20 cellular contexts compared by ENCODE assay signal in genomic region chr7:117237646-117238045, GRCh38.
"Had no signal": no experiment of that assay in that cellular context is flagged by ENCODE, and none has a peak within 500 bp of the region (broad histone marks: within the 10 kb centered on the region; RNA-seq: fewer than 3 reads in every experiment).

No MANE protein-coding gene starts in this region.

- H3K4me1 Mint-ChIP-seq: activated naive CD8-positive, alpha-beta T cell treated with anti-CD3 and anti-CD28 coated beads, Interleukin-2, amount 50 U/mL, for 24 hours; activated T-helper 17 cell treated with anti-CD3 and anti-CD28 coated beads, Interleukin-2, amount 50 U/mL, for 72 hours; immature natural killer cell had no signal

- DNase-seq: activated CD4-positive, alpha-beta T cell treated with anti-CD3 and anti-CD28 coated beads for 1 hour; activated CD4-positive, alpha-beta T cell treated with anti-CD3 and anti-CD28 coated beads, Interleukin-2, amount 50 U/mL, for 4 hours; activated naive CD4-positive, alpha-beta T cell treated with anti-CD3 and anti-CD28 coated beads for 36 hours; activated naive CD8-positive, alpha-beta T cell treated with anti-CD3 and anti-CD28 coated beads, Interleukin-2, amount 50 U/mL, for 24 hours; aorta; cerebellar nuclear complex; effector memory CD4-positive, alpha-beta T cell; heart left ventricle; immature natural killer cell; mesendoderm; right cardiac atrium; stimulated activated CD4-positive, alpha-beta T cell treated with anti-CD3 and anti-CD28 coated beads, Interleukin-4, amount 100 ng/mL, for 24 hours; stimulated activated naive CD8-positive, alpha-beta T cell treated with anti-CD3 and anti-CD28 coated beads, Interleukin-15, Interleukin-2, amounts not matched to agents 100 U/mL and 50 U/mL, for 24 hours; transverse colon had no signal

- H3K27me3 ChIP-seq: transverse colon, vagina had no signal

- H3K4me3 Mint-ChIP-seq: activated naive CD4-positive, alpha-beta T cell treated with anti-CD3 and anti-CD28 coated beads for 36 hours; activated naive CD8-positive, alpha-beta T cell treated with anti-CD3 and anti-CD28 coated beads, Interleukin-2, amount 50 U/mL, for 24 hours; activated T-helper 17 cell treated with anti-CD3 and anti-CD28 coated beads, Interleukin-2, amount 50 U/mL, for 72 hours; immature natural killer cell had no signal

- H3K4me1 ChIP-seq: heart left ventricle, prostate gland, transverse colon, vagina had no signal

- H3K36me3 ChIP-seq: heart left ventricle, prostate gland, transverse colon, vagina had no signal

- H3K36me3 Mint-ChIP-seq: immature natural killer cell had no signal

- H3K27ac ChIP-seq: heart left ventricle, prostate gland, skin epidermis, transverse colon, vagina, VCaP had no signal

- H3K27ac Mint-ChIP-seq: activated naive CD4-positive, alpha-beta T cell treated with anti-CD3 and anti-CD28 coated beads for 36 hours; activated naive CD8-positive, alpha-beta T cell treated with anti-CD3 and anti-CD28 coated beads, Interleukin-2, amount 50 U/mL, for 24 hours; activated T-helper 17 cell treated with anti-CD3 and anti-CD28 coated beads, Interleukin-2, amount 50 U/mL, for 72 hours; immature natural killer cell had no signal

- H3K4me3 ChIP-seq: heart left ventricle, prostate gland, skin epidermis, transverse colon, vagina had no signal

- H3K9me3 Mint-ChIP-seq: activated naive CD8-positive, alpha-beta T cell treated with anti-CD3 and anti-CD28 coated beads, Interleukin-2, amount 50 U/mL, for 24 hours had no signal

- FAIRE-seq: frontal cortex had no signal

- H3K9me3 ChIP-seq: prostate gland, vagina had no signal

- ATAC-seq: activated naive CD8-positive, alpha-beta T cell treated with anti-CD3 and anti-CD28 coated beads, Interleukin-2, amount 50 U/mL, for 24 hours; activated T-helper 17 cell treated with anti-CD3 and anti-CD28 coated beads, Interleukin-2, amount 50 U/mL, for 72 hours; heart left ventricle; right cardiac atrium; stimulated activated naive CD8-positive, alpha-beta T cell treated with anti-CD3 and anti-CD28 coated beads, Interleukin-15, Interleukin-2, amounts not matched to agents 100 U/mL and 50 U/mL, for 24 hours had no signal
